ENCODE assay signal across 8 cellular contexts in genomic region chr19:13262450-13262849, GRCh38.
DNase-seq lines count a peak whose midpoint lies in the region; ATAC-seq and TF ChIP-seq lines count a peak whose summit lies in the region.

No MANE protein-coding gene starts in this region.

- in situ Hi-C loops in GM13976 (cut with MboI; ENCODE audit: low sequenced_read_pairs, unreplicated experiment), result loop anchor here (25.0 kb wide), 1 partner anchor 600 kb away; no protein-coding TSS in a partner anchor

- ATAC-seq in GM19452 (IDR thresholded peaks at IDR 0.05; ENCODE audit: unreplicated experiment) (no peak), HG02970 (IDR thresholded peaks at IDR 0.05; ENCODE audit: low FRiP score, unreplicated experiment) (no peak), GM18873 (IDR thresholded peaks at IDR 0.05; ENCODE audit: low FRiP score, unreplicated experiment) (no peak)

- DNase-seq in Ammon's horn (ENCODE audit: low spot score) (peak; percentile 46), GM13976 (ENCODE audit: low spot score) (peak; percentile 70), NOMO-1 treated with DMSO at 0.1 percent for 48 hours (lab: John Stamatoyannopoulos, UW; ENCODE audit: unreplicated experiment) (peak; percentile 61), choroid plexus epithelial cell (ENCODE audit: low read depth) (peak; percentile 74), medulla oblongata (ENCODE audit: extremely low spot score) (peak; percentile 54)

- peak; percentile 32 for TF ChIP-seq CTCF in GM13976 (IDR thresholded peaks at IDR 0.05; ENCODE audit: borderline replicate concordance, control extremely low read depth, extremely low read depth, insufficient read depth, missing control alignments)
- peak; percentile 64 for TF ChIP-seq CTCF in choroid plexus epithelial cell (conservative IDR thresholded peaks at IDR 0.05; ENCODE audit: low read depth, low read length)

- H3K4me3 ChIP-seq in choroid plexus epithelial cell (ENCODE audit: low read depth, low read length), result no peak overlapping the region
